In the genomic region with DNA sequence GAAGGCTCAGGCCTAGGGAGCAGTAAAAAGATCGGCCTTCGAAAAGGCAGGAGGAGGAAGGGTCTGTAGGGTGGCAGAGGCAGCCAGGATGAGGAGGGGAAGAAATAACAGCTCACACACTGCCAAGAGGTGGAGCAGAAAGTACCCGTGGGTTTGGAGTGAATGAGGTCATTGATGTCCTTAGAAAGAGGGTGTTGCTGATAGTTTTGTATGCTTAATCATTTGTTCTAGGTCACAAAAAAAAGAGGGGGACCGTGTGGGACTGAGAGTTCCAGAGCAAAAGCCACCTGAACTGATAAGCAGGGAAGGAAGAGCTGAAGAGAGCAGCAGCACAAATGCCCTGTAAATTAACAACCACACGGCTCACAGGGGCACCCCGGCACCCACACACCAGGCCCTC, we compare ENCODE assay signal across 24 cellular contexts.
"Had no signal": no experiment of that assay in that cellular context is flagged by ENCODE, and none has a peak within 500 bp of the region (broad histone marks: within the 10 kb centered on the region; RNA-seq: fewer than 3 reads in every experiment).

No MANE protein-coding gene starts in this region.

- H3K27me3 Mint-ChIP-seq: stimulated activated memory B cell treated with anti-CD40 and anti-IgM and Interleukin-4, amounts not matched to agents 10 μg/mL and 1 μg/mL and 100 μg/mL, for 72 hours had no signal

- H3K9me3 Mint-ChIP-seq: nephron; stimulated activated memory B cell treated with anti-CD40 and anti-IgM and Interleukin-4, amounts not matched to agents 10 μg/mL and 1 μg/mL and 100 μg/mL, for 72 hours had no signal

- H3K36me3 Mint-ChIP-seq: stimulated activated memory B cell treated with anti-CD40 and anti-IgM and Interleukin-4, amounts not matched to agents 10 μg/mL and 1 μg/mL and 100 μg/mL, for 72 hours had no signal

- DNase-seq: activated CD4-positive, alpha-beta T cell treated with anti-CD3 and anti-CD28 coated beads for 1 hour; activated CD8-positive, alpha-beta memory T cell treated with anti-CD3 and anti-CD28 coated beads for 24 hours; activated CD8-positive, alpha-beta memory T cell treated with anti-CD3 and anti-CD28 coated beads, Interleukin-2, amount 50 U/mL, for 48 hours; activated effector memory CD4-positive, alpha-beta T cell treated with Interleukin-2 at 50 U/mL for 16 hours; activated naive CD4-positive, alpha-beta T cell treated with anti-CD3 and anti-CD28 coated beads, Interleukin-2, amount 50 U/mL, for 16 hours; activated T-cell treated with anti-CD3 and anti-CD28 coated beads, Interleukin-2, amount 50 U/mL, for 48 hours; aorta; dermis blood vessel endothelial cell; effector memory CD4-positive, alpha-beta T cell; esophagus squamous epithelium; midbrain; nucleus accumbens; stimulated activated CD4-positive, alpha-beta T cell treated with anti-CD3 and anti-CD28 coated beads, Interleukin-4, amount 100 ng/mL, for 24 hours; SW 1271; T-helper 2 cell; upper lobe of left lung; WERI-Rb-1 had no signal

- H3K27ac Mint-ChIP-seq: nephron; stimulated activated memory B cell treated with anti-CD40 and anti-IgM and Interleukin-4, amounts not matched to agents 10 μg/mL and 1 μg/mL and 100 μg/mL, for 72 hours had no signal

- H3K79me2 ChIP-seq: hepatocyte had no signal

- H3K36me3 ChIP-seq: esophagus squamous epithelium, thoracic aorta, upper lobe of left lung, WERI-Rb-1 had no signal

- H3K4me3 ChIP-seq: esophagus squamous epithelium, hepatocyte, smooth muscle cell, thoracic aorta, upper lobe of left lung had no signal

- FAIRE-seq: bronchial epithelial cell, endothelial cell of umbilical vein had no signal

- H2AFZ ChIP-seq: hepatocyte had no signal

- H3K27ac ChIP-seq: esophagus squamous epithelium, hepatocyte, thoracic aorta, upper lobe of left lung, WERI-Rb-1 had no signal

- H3K4me2 ChIP-seq: hepatocyte, smooth muscle cell had no signal

- H3K27me3 ChIP-seq: esophagus squamous epithelium, hepatocyte, upper lobe of left lung had no signal

- ATAC-seq: stimulated activated memory B cell treated with anti-CD40 and anti-IgM and Interleukin-4, amounts not matched to agents 10 μg/mL and 1 μg/mL and 100 μg/mL, for 72 hours had no signal

- H3K4me3 Mint-ChIP-seq: nephron; stimulated activated memory B cell treated with anti-CD40 and anti-IgM and Interleukin-4, amounts not matched to agents 10 μg/mL and 1 μg/mL and 100 μg/mL, for 72 hours had no signal

- H3K9me3 ChIP-seq: esophagus squamous epithelium, thoracic aorta, upper lobe of left lung had no signal

- H3K4me1 ChIP-seq: upper lobe of left lung had no signal
